17 cellular contexts compared by ENCODE assay signal in genomic region chr20:56503911-56504310, GRCh38. TPM values are rescaled to one million over a fixed set of nuclear protein-coding genes. Genes with fewer than 3 reads are reported as not detected.
"Had no signal": no experiment of that assay in that cellular context is flagged by ENCODE, and none has a peak within 500 bp of the region (broad histone marks: within the 10 kb centered on the region; RNA-seq: fewer than 3 reads in every experiment).

No MANE protein-coding gene starts in this region.

- H3K4me1 Mint-ChIP-seq: activated B cell treated with CpG ODN at 0.5 μM for 24 hours had no signal

- H3K27me3 ChIP-seq: heart right ventricle, upper lobe of left lung had no signal

- H3K4me1 ChIP-seq: lower lobe of right lung, upper lobe of left lung had no signal

- H3K36me3 ChIP-seq: lower lobe of right lung had no signal

- H3K27me3 Mint-ChIP-seq: activated B cell treated with CpG ODN at 0.5 μM for 24 hours; activated CD4-positive, alpha-beta T cell treated with anti-CD3 and anti-CD28 coated beads, Interleukin-2, amount 10 ng/mL, durations not matched to agents 7 days and 5 days; dendritic cell treated with granulocyte-macrophage colony-stimulating factor and Interleukin-4, amounts not matched to agents 40 ng/mL and 50 ng/mL, for 4 days had no signal

- H3K4me3 ChIP-seq: heart right ventricle, lower lobe of right lung, upper lobe of left lung had no signal

- H3K4me3 Mint-ChIP-seq: activated B cell treated with CpG ODN at 0.5 μM for 24 hours; activated CD4-positive, alpha-beta T cell treated with anti-CD3 and anti-CD28 coated beads, Interleukin-2, amount 10 ng/mL, durations not matched to agents 7 days and 5 days; dendritic cell treated with granulocyte-macrophage colony-stimulating factor and Interleukin-4, amounts not matched to agents 40 ng/mL and 50 ng/mL, for 4 days had no signal

- H3K9me3 Mint-ChIP-seq: activated B cell treated with CpG ODN at 0.5 μM for 24 hours; activated CD4-positive, alpha-beta T cell treated with anti-CD3 and anti-CD28 coated beads, Interleukin-2, amount 10 ng/mL, durations not matched to agents 7 days and 5 days; dendritic cell treated with granulocyte-macrophage colony-stimulating factor and Interleukin-4, amounts not matched to agents 40 ng/mL and 50 ng/mL, for 4 days had no signal

- H3K27ac ChIP-seq: heart right ventricle, lower lobe of right lung, upper lobe of left lung had no signal

- DNase-seq: activated B cell treated with CpG ODN at 0.5 μM for 24 hours; activated T-cell treated with anti-CD3 and anti-CD28 coated beads for 4 hours; aorta; effector memory CD4-positive, alpha-beta T cell; heart right ventricle; left colon; lower lobe of right lung; midbrain; posterior cingulate gyrus; substantia nigra; upper lobe of left lung had no signal

- H3K9me3 ChIP-seq: heart right ventricle, lower lobe of right lung, upper lobe of left lung had no signal

- H3K27ac Mint-ChIP-seq: activated B cell treated with CpG ODN at 0.5 μM for 24 hours; activated CD4-positive, alpha-beta T cell treated with anti-CD3 and anti-CD28 coated beads, Interleukin-2, amount 10 ng/mL, durations not matched to agents 7 days and 5 days; dendritic cell treated with granulocyte-macrophage colony-stimulating factor and Interleukin-4, amounts not matched to agents 40 ng/mL and 50 ng/mL, for 4 days had no signal

- FAIRE-seq: frontal cortex, TTC549 had no signal

RNA-seq across cellular contexts. Expression of gene FAM209A, which starts 20.6 kb away (rescaled TPM):
- total RNA-seq: cerebellum, epithelial cell of proximal tubule, frontal cortex, heart right ventricle had no signal

RNA-seq across cellular contexts. Expression of gene FAM209B, which starts 29.1 kb away (rescaled TPM):
- total RNA-seq: cerebellum, epithelial cell of proximal tubule, frontal cortex, left colon had no signal
